Comparison of ENCODE assay signal across 27 cellular contexts in genomic region chr5:19975795-19976194, GRCh38. TPM values are rescaled to one million over a fixed set of nuclear protein-coding genes. Genes with fewer than 3 reads are reported as not detected.
"Had no signal": no experiment of that assay in that cellular context is flagged by ENCODE, and none has a peak within 500 bp of the region (broad histone marks: within the 10 kb centered on the region; RNA-seq: fewer than 3 reads in every experiment).

No MANE protein-coding gene starts in this region.

- H3K27ac ChIP-seq: adrenal gland, foreskin keratinocyte, left ventricle myocardium inferior, vagina had no signal

- H3K27me3 Mint-ChIP-seq: dendritic cell treated with granulocyte-macrophage colony-stimulating factor and Interleukin-4, amounts not matched to agents 40 ng/mL and 50 ng/mL, for 4 days; T-cell had no signal

- H3K36me3 ChIP-seq: adrenal gland, left ventricle myocardium inferior, vagina had no signal

- H3K27me3 ChIP-seq: adrenal gland, foreskin keratinocyte, vagina had no signal

- H3K36me3 Mint-ChIP-seq: activated naive CD4-positive, alpha-beta T cell treated with anti-CD3 and anti-CD28 coated beads, Interleukin-2, amount 50 U/mL, for 72 hours; T-cell had no signal

- H3K4me1 Mint-ChIP-seq: nephron progenitor cell, T-cell had no signal

- H3K9me3 ChIP-seq: adrenal gland, left ventricle myocardium inferior, vagina had no signal

- H3K4me3 Mint-ChIP-seq: dendritic cell treated with granulocyte-macrophage colony-stimulating factor and Interleukin-4, amounts not matched to agents 40 ng/mL and 50 ng/mL, for 4 days; nephron progenitor cell; T-cell had no signal

- FAIRE-seq: astrocyte, bronchial epithelial cell had no signal

- H3K4me1 ChIP-seq: adrenal gland, foreskin keratinocyte, left ventricle myocardium inferior, vagina had no signal

- DNase-seq: activated CD4-positive, alpha-beta T cell treated with anti-CD3 and anti-CD28 coated beads, Interleukin-2, amount 50 U/mL, for 1 hour; activated CD8-positive, alpha-beta memory T cell treated with anti-CD3 and anti-CD28 coated beads, Interleukin-2, amount 50 U/mL, for 48 hours; activated effector memory CD4-positive, alpha-beta T cell treated with Interleukin-2 at 50 U/mL for 16 hours; activated T-cell treated with anti-CD3 and anti-CD28 coated beads, Interleukin-2, amount 50 U/mL, for 48 hours; adrenal gland; effector CD8-positive, alpha-beta T cell; foreskin keratinocyte; glutamatergic neuron; hippocampal formation; kidney; left ventricle myocardium inferior; mammary epithelial cell; midbrain; nephron progenitor cell; nucleus accumbens; posterior cingulate gyrus; stimulated activated CD4-positive, alpha-beta T cell treated with anti-CD3 and anti-CD28 coated beads, Interleukin-2, amount 100 ng/mL, for 24 hours; stimulated activated naive CD8-positive, alpha-beta T cell treated with anti-CD3 and anti-CD28 coated beads, Interleukin-15, Interleukin-2, amounts not matched to agents 100 U/mL and 50 U/mL, for 24 hours; substantia nigra; T-cell; trophoblast cell had no signal

- H3K4me3 ChIP-seq: adrenal gland, left ventricle myocardium inferior, vagina had no signal

- H3K9me3 Mint-ChIP-seq: nephron progenitor cell had no signal

- ATAC-seq: activated naive CD4-positive, alpha-beta T cell treated with anti-CD3 and anti-CD28 coated beads, Interleukin-2, amount 50 U/mL, for 72 hours; foreskin keratinocyte; stimulated activated naive CD8-positive, alpha-beta T cell treated with anti-CD3 and anti-CD28 coated beads, Interleukin-15, Interleukin-2, amounts not matched to agents 100 U/mL and 50 U/mL, for 24 hours; T-cell had no signal

- H3K27ac Mint-ChIP-seq: activated naive CD4-positive, alpha-beta T cell treated with anti-CD3 and anti-CD28 coated beads, Interleukin-2, amount 50 U/mL, for 72 hours; dendritic cell treated with granulocyte-macrophage colony-stimulating factor and Interleukin-4, amounts not matched to agents 40 ng/mL and 50 ng/mL, for 4 days; nephron progenitor cell; T-cell had no signal

RNA-seq across cellular contexts. Expression of gene CDH18, which starts 12.2 kb away (rescaled TPM):
- total RNA-seq: activated naive CD4-positive, alpha-beta T cell treated with anti-CD3 and anti-CD28 coated beads, Interleukin-2, amount 50 U/mL, for 72 hours; astrocyte; chondrocyte; kidney; left ventricle myocardium inferior; T-cell; vagina had no signal
